Comparison of ENCODE assay signal across 14 cellular contexts in the genomic region with DNA sequence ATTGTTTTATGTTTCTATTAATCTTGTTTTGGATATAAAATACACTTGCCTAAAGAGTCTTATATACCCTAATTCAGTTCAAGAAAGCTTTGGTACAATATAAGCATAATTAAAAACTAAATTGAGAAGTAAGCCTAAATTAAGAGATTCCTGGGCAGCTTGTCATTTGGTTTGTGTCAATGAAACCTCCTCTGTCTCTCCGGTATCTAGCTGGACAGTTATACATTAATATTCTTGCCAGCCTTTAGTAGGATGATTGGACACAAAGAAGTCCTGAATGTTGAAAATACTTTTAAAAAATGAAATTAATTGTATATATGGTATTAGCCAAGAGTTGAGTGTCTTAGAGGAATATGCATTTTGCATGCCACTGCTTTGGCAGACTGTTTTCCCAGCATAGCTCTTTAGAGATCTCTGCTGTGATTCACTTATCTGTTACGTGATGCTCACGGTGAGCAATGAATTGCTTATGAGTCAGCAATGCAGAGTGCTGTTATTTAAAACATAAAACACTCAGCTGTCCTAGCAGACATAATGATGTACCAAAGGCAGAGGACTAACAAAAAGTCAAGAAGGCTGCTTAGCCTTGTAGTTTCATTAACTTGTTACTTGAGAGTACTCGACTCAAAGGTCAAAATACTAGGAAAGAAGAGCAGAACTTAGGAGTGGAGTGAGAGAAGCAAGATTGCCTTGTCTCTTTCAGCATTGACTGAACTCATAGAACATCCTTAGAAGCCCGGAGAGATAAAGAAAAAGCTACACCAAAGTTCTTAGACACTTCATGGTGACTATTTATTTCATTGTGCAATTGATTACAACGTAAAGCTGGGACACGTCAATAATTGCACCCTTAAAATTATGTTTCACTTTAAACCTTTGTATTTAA.
A peak's percentile ranks its signal among the peaks of the same experiment; 100 is the strongest.
DNase-seq lines count a peak whose midpoint lies in the region; ATAC-seq and TF ChIP-seq lines count a peak whose summit lies in the region.
"Had no signal": no experiment of that assay in that cellular context is flagged by ENCODE, and none has a peak within 500 bp of the region (broad histone marks: within the 10 kb centered on the region; RNA-seq: fewer than 3 reads in every experiment).

No MANE protein-coding gene starts in this region.

- peak overlapping the region; percentile 88 for H2BK5ac ChIP-seq in IMR-90 (ENCODE audit: low read depth, low read length, poor library complexity, severe bottlenecking)

- intact Hi-C loops in IMR-90 (cut with micrococcal nuclease): no loop called here

- BruUV-seq in IMR-90 (replicated peaks; lab: Mats Ljungman, UMichigan): no TSS peak

- peak overlapping the region; percentile 23; the same call in 1 of the 2 replicates for H3K23ac ChIP-seq in IMR-90 (ENCODE audit: low read depth, low read length)

- H4K8ac ChIP-seq in IMR-90 (ENCODE audit: low read depth in 2 of 2, low read length in 2 of 2): peak overlapping the region in 1 of 2 experiments; percentile 71; a peak in 1 of 4 replicates

- H3K79me1 ChIP-seq in IMR-90 (ENCODE audit: low read depth in 1 of 2, low read length in 2 of 2): no peaks in the 10 kb centered on the region

- no peaks in the 10 kb centered on the region for H3K36me3 ChIP-seq in IMR-90 (ENCODE audit: control insufficient read depth, insufficient read depth, low read length)
- H3K36me3 ChIP-seq: uterus had no signal

- ATAC-seq in IMR-90 (ENCODE audit: low read depth) (peak; percentile 96), GM18867 (IDR thresholded peaks at IDR 0.05; ENCODE audit: unreplicated experiment) (no peak), GM21786 (IDR thresholded peaks at IDR 0.05; ENCODE audit: unreplicated experiment) (no peak)
- no peak for ATAC-seq in activated T-cell treated with anti-CD3 and anti-CD28 coated beads, Interleukin-2, amount 50 U/mL, for 72 hours (replicated peaks in 1 of 2)
- ATAC-seq: activated CD4-positive, CD25-positive, alpha-beta regulatory T cell treated with anti-CD3 and anti-CD28 coated beads, Interleukin-2, amount 50 U/mL, for 24 hours; effector memory CD8-positive, alpha-beta T cell had no signal

- H3K56ac ChIP-seq in IMR-90 (ENCODE audit: extremely low read depth, insufficient read depth, low read length): no peak overlapping the region

- TF ChIP-seq CTCF in IMR-90 (conservative IDR thresholded peaks at IDR 0.05; ENCODE audit: low read depth, low read length): no peak
- TF ChIP-seq CTCF in astrocyte of the spinal cord (IDR thresholded peaks at IDR 0.05; ENCODE audit: low read depth, low read length): no peak
- TF ChIP-seq CTCF in GM20000 (IDR thresholded peaks at IDR 0.05; ENCODE audit: extremely low read depth, missing control alignments): no peak

- peak overlapping the region; percentile 16; the same call in 1 of the 3 replicates for H2BK15ac ChIP-seq in IMR-90 (ENCODE audit: low read depth, low read length)

- no peaks in the 10 kb centered on the region for H3K9me3 ChIP-seq in IMR-90 (ENCODE audit: control insufficient read depth, insufficient read depth, low read length)
- H3K9me3 ChIP-seq: uterus had no signal

- peak overlapping the region; percentile 76; the same call in 1 of the 2 replicates for H2BK120ac ChIP-seq in IMR-90 (ENCODE audit: low read depth, low read length)

- no peak overlapping the region for H2AK5ac ChIP-seq in IMR-90 (ENCODE audit: low read depth, low read length)

- H4K91ac ChIP-seq in IMR-90 (ENCODE audit: insufficient read depth, low read depth, low read length): no peak overlapping the region

- H3K14ac ChIP-seq in IMR-90 (replicated peaks; ENCODE audit: low read depth, low read length): no peak overlapping the region

- H2AFZ ChIP-seq in IMR-90 (replicated peaks; ENCODE audit: low read length, poor library complexity): no peak overlapping the region
- H2AFZ ChIP-seq: parathyroid adenoma had no signal

- peaks cover 4% of the 10 kb centered on the region in 2 donors for H3K9me3 Mint-ChIP-seq in activated T-cell treated with anti-CD3 and anti-CD28 coated beads, Interleukin-2, amount 50 U/mL, for 72 hours

- peak; percentile 20 for DNase-seq in AG08395 (ENCODE audit: low spot score)
- DNase-seq in IMR-90: peak; percentile 95
- DNase-seq in astrocyte of the spinal cord (ENCODE audit: low read depth, low spot score): peak; percentile 87
- peak; percentile 48 for DNase-seq in kidney glomerular epithelial cell (lab: John Stamatoyannopoulos, UW)
- no peak for DNase-seq in activated T-cell treated with anti-CD3 and anti-CD28 coated beads, Interleukin-2, amount 50 U/mL, for 72 hours
- DNase-seq in GM20000 (ENCODE audit: low spot score): no peak
- DNase-seq: activated naive CD4-positive, alpha-beta T cell; effector memory CD8-positive, alpha-beta T cell; NCI-H1105; uterus had no signal

- no peak overlapping the region; the same call in 1 of the 2 replicates for H3K9ac ChIP-seq in IMR-90 (ENCODE audit: low read depth, low read length)
- H3K9ac ChIP-seq: parathyroid adenoma had no signal

- H3K4me2 ChIP-seq in IMR-90 (ENCODE audit: low read depth, low read length): peak overlapping the region; percentile 87; the same call in 1 of the 2 replicates

- H2BK20ac ChIP-seq in IMR-90 (ENCODE audit: low read depth, low read length): peak overlapping the region; percentile 79

- CTCF ChIA-PET in IMR-90 (lab: Yijun Ruan, JAX): no interaction called here

- POLR2A ChIA-PET in IMR-90 (lab: Charles Lee; ENCODE audit: unreplicated experiment): no interaction called here

- no CpG with 5 or more reads among the region's 7 CpGs for WGBS in IMR-90 (ENCODE audit: extremely low coverage in 2 of 2, insufficient read length in 1 of 2), 2 experiments

- H4K20me1 ChIP-seq in IMR-90 (ENCODE audit: insufficient read depth, low read length): no peaks in the 10 kb centered on the region

- no peaks in the 10 kb centered on the region for H3K27me3 Mint-ChIP-seq in activated T-cell treated with anti-CD3 and anti-CD28 coated beads, Interleukin-2, amount 50 U/mL, for 72 hours (ENCODE audit: low read depth)
- H3K27me3 Mint-ChIP-seq: effector memory CD8-positive, alpha-beta T cell had no signal

- peak overlapping the region; percentile 85; the same call in 1 of the 2 replicates for H3K18ac ChIP-seq in IMR-90 (ENCODE audit: low read depth, low read length)

- H3K4me3 ChIP-seq in IMR-90 (ENCODE audit: insufficient read depth, low read depth, low read length) (peak overlapping the region; percentile 28; the same call in 1 of the 2 replicates), astrocyte of the spinal cord (ENCODE audit: low read depth, low read length) (no peak overlapping the region)
- H3K4me3 ChIP-seq: uterus had no signal

- no peaks in the 10 kb centered on the region for H3K36me3 Mint-ChIP-seq in activated T-cell treated with anti-CD3 and anti-CD28 coated beads, Interleukin-2, amount 50 U/mL, for 72 hours (ENCODE audit: insufficient read depth in 2 of 2)

- in situ Hi-C loops in IMR-90 (cut with MboI; ENCODE audit: low sequenced_read_pairs): no loop called here
- in situ Hi-C loops in astrocyte of the spinal cord (cut with HindIII; ENCODE audit: low sequenced_read_pairs): no loop called here

- H3K27me3 ChIP-seq in IMR-90 (ENCODE audit: control insufficient read depth, insufficient read depth, low read length): no peaks in the 10 kb centered on the region
- H3K27me3 ChIP-seq: uterus had no signal

- no peak for TF ChIP-seq POLR2A in IMR-90 (IDR thresholded peaks at IDR 0.05; ENCODE audit: low read depth, low read length)

- no peak for TF ChIP-seq RAD21 in IMR-90 (IDR thresholded peaks at IDR 0.05; ENCODE audit: low read length)

- H3K4me1 ChIP-seq in IMR-90 (ENCODE audit: control insufficient read depth, insufficient read depth, low read length): no peaks in the 10 kb centered on the region
- H3K4me1 ChIP-seq: parathyroid adenoma, uterus had no signal

- no peaks in the 10 kb centered on the region for H3K9me1 ChIP-seq in IMR-90 (ENCODE audit: insufficient read depth, low read length)

- H3K27ac Mint-ChIP-seq in activated T-cell treated with anti-CD3 and anti-CD28 coated beads, Interleukin-2, amount 50 U/mL, for 72 hours: no peak overlapping the region
- H3K27ac Mint-ChIP-seq: effector memory CD8-positive, alpha-beta T cell had no signal

- H2AK9ac ChIP-seq in IMR-90 (replicated peaks; ENCODE audit: low read depth, low read length, poor library complexity): no peak overlapping the region

- dilution Hi-C loops in IMR-90 (cut with HindIII; ENCODE audit: low sequenced_read_pairs, unreplicated experiment): no loop called here

- H3K4me3 Mint-ChIP-seq in activated T-cell treated with anti-CD3 and anti-CD28 coated beads, Interleukin-2, amount 50 U/mL, for 72 hours: no peak overlapping the region
- H3K4me3 Mint-ChIP-seq: effector memory CD8-positive, alpha-beta T cell had no signal

- H3K4me1 Mint-ChIP-seq in activated T-cell treated with anti-CD3 and anti-CD28 coated beads, Interleukin-2, amount 50 U/mL, for 72 hours (ENCODE audit: low read depth): no peaks in the 10 kb centered on the region

- H4K5ac ChIP-seq in IMR-90 (ENCODE audit: low read depth, low read length): peak overlapping the region; percentile 47; the same call in 1 of the 2 replicates

- H3K27ac ChIP-seq in IMR-90 (ENCODE audit: insufficient read depth, low read length): no peak overlapping the region
- H3K27ac ChIP-seq: parathyroid adenoma, uterus had no signal

- H3K4ac ChIP-seq in IMR-90 (ENCODE audit: low read depth, low read length): peak overlapping the region; percentile 35; the same call in 1 of the 2 replicates

TF ChIP-seq in IMR-90, 13 proteins besides CTCF, POLR2A, EP300 and RAD21:
- TF ChIP-seq CHD1 (IDR thresholded peaks at IDR 0.05; ENCODE audit: low read depth, low read length): no peak
- TF ChIP-seq BHLHE40 (IDR thresholded peaks at IDR 0.05; ENCODE audit: low read depth, low read length): peak; percentile 50; the same call in 1 of the 2 replicates
- peak; percentile 52; the same call in 1 of the 2 replicates for TF ChIP-seq NFE2L2 (IDR thresholded peaks at IDR 0.05; ENCODE audit: low read depth, low read length)
- TF ChIP-seq MAFK (IDR thresholded peaks at IDR 0.05; ENCODE audit: low read depth, low read length): peak; percentile 57
- peak; percentile 54; the same call in 1 of the 2 replicates for TF ChIP-seq CEBPB (IDR thresholded peaks at IDR 0.05; ENCODE audit: low read depth, low read length)
- TF ChIP-seq FOS (IDR thresholded peaks at IDR 0.05; ENCODE audit: low read depth, low read length): peak; percentile 96

Comparison
In these comparisons a context has a peak if more than half of its experiments do, and no peak if none do; other contexts are left out.
1. DNase-seq: peak in AG08395 (single experiment), IMR-90 (single experiment), astrocyte of the spinal cord (single experiment) and kidney glomerular epithelial cell (single experiment); none in activated T-cell treated with anti-CD3 and anti-CD28 coated beads, Interleukin-2, amount 50 U/mL, for 72 hours (0 of 2) and GM20000 (single experiment).